ENCODE assay signal across 17 cellular contexts in genomic region chr21:39610705-39611104, GRCh38. TPM values are rescaled to one million over a fixed set of nuclear protein-coding genes. Genes with fewer than 3 reads are reported as not detected.
DNase-seq lines count a peak whose midpoint lies in the region; ATAC-seq and TF ChIP-seq lines count a peak whose summit lies in the region.
"Had no signal": no experiment of that assay in that cellular context is flagged by ENCODE, and none has a peak within 500 bp of the region (broad histone marks: within the 10 kb centered on the region; RNA-seq: fewer than 3 reads in every experiment).

No MANE protein-coding gene starts in this region.

- H3K36me3 Mint-ChIP-seq in Caco-2 (ENCODE audit: insufficient read depth, unreplicated experiment): no peaks in the 10 kb centered on the region
- H3K36me3 Mint-ChIP-seq: naive B cell had no signal

- no TSS peak for BruUV-seq in Caco-2 (replicated peaks; lab: Mats Ljungman, UMichigan)

- H3K4me3 ChIP-seq in Caco-2 (ENCODE audit: low read depth, low read length): no peak overlapping the region
- H3K4me3 ChIP-seq: left ventricle myocardium inferior had no signal

- no peaks in the 10 kb centered on the region for H3K9me3 Mint-ChIP-seq in Caco-2 (ENCODE audit: unreplicated experiment)

- H3K36me3 ChIP-seq in Caco-2 (ENCODE audit: control insufficient read depth, insufficient read depth, low read length): no peaks in the 10 kb centered on the region
- H3K36me3 ChIP-seq: left ventricle myocardium inferior had no signal

- no peak for ATAC-seq in GM18868 (IDR thresholded peaks at IDR 0.05; ENCODE audit: unreplicated experiment)
- ATAC-seq: activated CD4-positive, alpha-beta T cell treated with anti-CD3 and anti-CD28 coated beads for 36 hours had no signal

- POLR2A ChIA-PET in Caco-2 (lab: Charles Lee): no interaction called here

- TF ChIP-seq CTCF in Caco-2 (IDR thresholded peaks at IDR 0.05; ENCODE audit: insufficient read depth in 1 of 2, low read depth in 1 of 2, low read length in 1 of 2, severe bottlenecking in 1 of 2, unreplicated experiment in 1 of 2): no peak

- DNase-seq in Caco-2 (peak in 1 of 2 experiments; percentile 24), HT1080 (ENCODE audit: low read depth) (peak; percentile 39), astrocyte of the hippocampus (ENCODE audit: low read depth, low spot score) (peak; percentile 55), kidney tubule cell (ENCODE audit: low spot score) (peak; percentile 63), OCI-M2 (lab: John Stamatoyannopoulos, UW; ENCODE audit: unreplicated experiment) (no peak), cerebellum (ENCODE audit: low spot score) (no peak)
- DNase-seq: activated CD4-positive, alpha-beta T cell treated with anti-CD3 and anti-CD28 coated beads for 36 hours; activated T-cell treated with anti-CD3 and anti-CD28 coated beads, Interleukin-2, amount 50 U/mL, for 1 hour; C1 segment of cervical spinal cord; GDM1; glutamatergic neuron; left ventricle myocardium inferior; naive B cell; NCI-H1092 treated with DMSO at 0.1 percent for 48 hours; NCI-H526 treated with DMSO at 0.1 percent for 48 hours had no signal

- H3K4me1 ChIP-seq in Caco-2: peaks cover 16% of the 10 kb centered on the region

- CTCF ChIA-PET in Caco-2 (lab: Charles Lee): no interaction called here

- H3K27me3 ChIP-seq in Caco-2 (replicated peaks; ENCODE audit: control insufficient read depth, insufficient read depth, low read length): peaks cover 2% of the 10 kb centered on the region; the same call in 1 of the 2 replicates

- intact Hi-C loops in Caco-2 (cut with micrococcal nuclease; ENCODE audit: unreplicated experiment): no loop called here

- H3K27me3 Mint-ChIP-seq in Caco-2 (ENCODE audit: insufficient read depth, unreplicated experiment): peaks cover 3% of the 10 kb centered on the region

- H3K27ac Mint-ChIP-seq in Caco-2 (ENCODE audit: unreplicated experiment): peak overlapping the region; percentile 81
- H3K27ac Mint-ChIP-seq: activated CD4-positive, alpha-beta T cell treated with anti-CD3 and anti-CD28 coated beads for 36 hours; naive B cell had no signal

- H3K9me3 ChIP-seq in Caco-2: no peaks in the 10 kb centered on the region
- H3K9me3 ChIP-seq: left ventricle myocardium inferior had no signal

- H3K4me1 Mint-ChIP-seq in Caco-2 (ENCODE audit: low read depth, unreplicated experiment): peaks cover 6% of the 10 kb centered on the region

- H3K4me3 Mint-ChIP-seq in Caco-2 (ENCODE audit: unreplicated experiment): no peak overlapping the region
- H3K4me3 Mint-ChIP-seq: activated CD4-positive, alpha-beta T cell treated with anti-CD3 and anti-CD28 coated beads for 36 hours; naive B cell had no signal

RNA-seq across cellular contexts. Expression of gene B3GALT5, which starts 2.0 kb away (rescaled TPM):
- 0.18 and 0.39 TPM in 2 replicates for total RNA-seq in Caco-2 (2022)
- total RNA-seq in HT1080 (2014; rRNA removed; shearing (Covaris generic)): 2.2 and 3.5 TPM in 2 replicates
- polyA plus RNA-seq in HT1080 (2015; cell fraction: cytosol; rRNA removed): 1.1 and 2.1 TPM in 2 replicates
- polyA plus RNA-seq in HT1080 (2015; cell fraction: nucleus; rRNA removed): 4.2 and 5.6 TPM in 2 replicates
- 3.2 TPM for total RNA-seq in cerebellum
- total RNA-seq: activated CD4-positive, alpha-beta T cell treated with anti-CD3 and anti-CD28 coated beads for 36 hours; T-helper 2 cell treated with Interferon-gamma antibody and Interleukin-4, amounts not matched to agents 100 ng/mL and 5 ng/mL, for 36 hours had no signal

Comparison
In these comparisons a context has a peak if more than half of its experiments do, and no peak if none do; other contexts are left out.
1. DNase-seq: peak in HT1080 (single experiment), astrocyte of the hippocampus (single experiment) and kidney tubule cell (single experiment); none in OCI-M2 (single experiment) and cerebellum (single experiment).